In the genomic region with DNA sequence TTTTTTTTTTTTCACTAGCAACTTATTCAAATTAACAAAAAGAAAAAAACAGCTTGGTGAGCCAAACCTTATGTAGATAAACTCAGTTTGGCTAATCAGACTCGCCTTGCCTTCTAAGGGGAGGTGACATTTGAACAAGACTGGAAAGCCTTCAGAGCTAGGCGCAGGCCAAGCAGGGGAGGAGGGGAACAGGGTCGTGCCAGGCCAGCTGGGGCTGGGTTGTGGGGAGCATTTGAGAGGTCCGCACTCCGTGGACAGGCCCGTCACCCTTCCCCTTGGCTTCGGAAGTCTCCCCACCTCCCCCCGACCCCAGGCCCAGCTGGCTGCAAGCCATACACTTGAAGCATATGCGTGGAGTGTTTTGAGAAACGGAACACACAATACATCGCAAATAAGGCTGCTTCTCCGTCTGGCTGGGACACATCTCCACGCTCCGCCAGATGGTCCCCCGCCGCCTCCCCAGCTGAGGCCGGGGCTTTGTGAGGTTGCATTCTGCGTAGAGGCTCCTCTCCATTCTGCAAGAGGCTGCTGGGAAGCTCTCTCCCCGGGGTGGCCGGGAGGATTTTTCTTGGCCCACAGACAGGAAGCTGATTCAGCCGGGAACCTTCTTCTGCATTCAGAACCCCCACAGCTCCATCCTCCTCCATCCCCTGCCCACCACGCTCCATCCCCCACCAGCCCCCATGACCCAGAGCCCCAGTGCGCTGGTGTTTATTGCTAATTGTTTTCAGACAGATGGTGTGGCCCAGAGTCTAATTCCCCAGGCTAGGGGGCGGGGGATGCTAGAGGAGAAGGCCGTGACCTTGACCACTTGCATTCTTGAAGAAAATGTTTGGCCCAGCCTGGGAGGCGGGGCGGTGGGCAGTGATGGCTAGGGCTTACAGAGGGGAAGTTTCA, we compare ENCODE assay signal across 10 cellular contexts.
A peak's percentile ranks its signal among the peaks of the same experiment; 100 is the strongest.
DNase-seq lines count a peak whose midpoint lies in the region; ATAC-seq, FAIRE-seq and TF ChIP-seq lines count a peak whose summit lies in the region.
"Had no signal": no experiment of that assay in that cellular context is flagged by ENCODE, and none has a peak within 500 bp of the region (broad histone marks: within the 10 kb centered on the region; RNA-seq: fewer than 3 reads in every experiment).

No MANE protein-coding gene starts in this region.

- FAIRE-seq in K562 (lab: Jason Lieb, UNC), result no peak
- FAIRE-seq: GM18507 had no signal

- H3K36me3 Mint-ChIP-seq in activated CD8-positive, alpha-beta T cell treated with anti-CD3 and anti-CD28 coated beads for 36 hours (ENCODE audit: low read depth), result no peaks in the 10 kb centered on the region

- POLR2A ChIA-PET in K562 (lab: Yijun Ruan, JAX), result interaction anchor here (0.8 kb wide), 1 partner anchor 13 kb away, joined by 4 read pairs; no protein-coding TSS in a partner anchor
- POLR2A ChIA-PET in activated CD8-positive, alpha-beta T cell treated with anti-CD3 and anti-CD28 coated beads for 36 hours (lab: Charles Lee), result no interaction called here

- H2AFZ ChIP-seq in K562 (ENCODE audit: low read depth, low read length), result 0 out of 2 replicates have a peak overlapping the region, but pooled peaks have one; percentile 2

- H3K9me3 Mint-ChIP-seq in activated CD8-positive, alpha-beta T cell treated with anti-CD3 and anti-CD28 coated beads for 36 hours, result no peaks in the 10 kb centered on the region
- H3K9me3 Mint-ChIP-seq: central memory CD8-positive, alpha-beta T cell had no signal

- H4K20me1 ChIP-seq in BLaER1, result no peaks in the 10 kb centered on the region
- no peaks in the 10 kb centered on the region; the same call in 1 of the 2 replicates for H4K20me1 ChIP-seq in K562 (replicated peaks; ENCODE audit: control insufficient read depth, insufficient read depth, low read length)

- H3K36me3 ChIP-seq in BLaER1 (no peaks in the 10 kb centered on the region), K562 (ENCODE audit: control insufficient read depth, insufficient read depth, low read length) (no peaks in the 10 kb centered on the region)

- H3K9ac ChIP-seq in BLaER1 (no peak overlapping the region), K562 (ENCODE audit: insufficient read depth in 1 of 2, low read depth in 2 of 2, low read length in 2 of 2) (peak overlapping the region in 1 of 2 experiments; percentile 78; a peak in 2 of 4 replicates)

- no peaks in the 10 kb centered on the region for H3K9me1 ChIP-seq in K562 (ENCODE audit: control insufficient read depth, insufficient read depth, low read length)

- no peaks in the 10 kb centered on the region for H3K9me3 ChIP-seq in BLaER1
- no peaks in the 10 kb centered on the region for H3K9me3 ChIP-seq in K562 (replicated peaks; ENCODE audit: control insufficient read depth, insufficient read depth, low read depth, low read length)

- H3K4me3 ChIP-seq in BLaER1, result no peak overlapping the region
- H3K4me3 ChIP-seq in K562, result no peak overlapping the region

- H3K4me2 ChIP-seq in BLaER1, result peak overlapping the region; percentile 63
- H3K4me2 ChIP-seq in K562 (ENCODE audit: insufficient read depth, low read length), result no peak overlapping the region

- TF ChIP-seq RAD21 in K562 (CRISPR knock-in tag; conservative IDR thresholded peaks at IDR 0.05 in 1 of 2, IDR thresholded peaks at IDR 0.05 in 1 of 2), result no peak

- H3K27me3 ChIP-seq in BLaER1 (0 out of 2 replicates have a peak, but pooled peaks cover 11% of the 10 kb centered on the region), K562 (ENCODE audit: control insufficient read depth in 2 of 2, insufficient read depth in 2 of 2, low read length in 2 of 2) (peaks cover 7 to 18% of the 10 kb centered on the region in 2 experiments; a peak in 3 of 5 replicates)

- no peaks in the 10 kb centered on the region for H3K4me1 Mint-ChIP-seq in activated CD8-positive, alpha-beta T cell treated with anti-CD3 and anti-CD28 coated beads for 36 hours (ENCODE audit: low read depth)
- H3K4me1 Mint-ChIP-seq: central memory CD8-positive, alpha-beta T cell had no signal

- no peak overlapping the region for H3K4me3 Mint-ChIP-seq in activated CD8-positive, alpha-beta T cell treated with anti-CD3 and anti-CD28 coated beads for 36 hours
- H3K4me3 Mint-ChIP-seq: central memory CD8-positive, alpha-beta T cell had no signal

- H3K4me1 ChIP-seq in BLaER1 (peaks cover 35% of the 10 kb centered on the region), K562 (replicated peaks in 1 of 2; ENCODE audit: control insufficient read depth in 2 of 2, insufficient read depth in 2 of 2, low read length in 2 of 2) (peaks cover 8 to 26% of the 10 kb centered on the region in 2 experiments; a peak in 4 of 5 replicates)

- no peak for TF ChIP-seq EP300 in K562 (IDR thresholded peaks at IDR 0.05; ENCODE audit: low read length)

- DNase-seq in NCI-H1694 (lab: John Stamatoyannopoulos, UW), result peak; percentile 91
- DNase-seq in K562 (ENCODE audit: extremely low read depth in 1 of 4, low spot score in 3 of 4), result no peak
- peak; percentile 76 for DNase-seq in inferior parietal cortex (ENCODE audit: extremely low spot score)
- DNase-seq in stromal cell of bone marrow (ENCODE audit: low read depth), result peak; percentile 93
- DNase-seq in activated CD8-positive, alpha-beta T cell treated with anti-CD3 and anti-CD28 coated beads for 36 hours, result no peak

- no peak for TF ChIP-seq CTCF in K562 (IDR thresholded peaks at IDR 0.05 in 2 of 3, conservative IDR thresholded peaks at IDR 0.05 in 1 of 3; ENCODE audit: insufficient read depth in 2 of 3, low read depth in 1 of 3, low read length in 3 of 3)
- TF ChIP-seq CTCF in activated CD8-positive, alpha-beta T cell treated with anti-CD3 and anti-CD28 coated beads for 36 hours (IDR thresholded peaks at IDR 0.05), result no peak

- H3K79me2 ChIP-seq in K562 (ENCODE audit: control insufficient read depth, insufficient read depth, low read length), result no peaks in the 10 kb centered on the region

- BruUV-seq in K562 (replicated peaks; lab: Mats Ljungman, UMichigan), result no TSS peak

- CTCF ChIA-PET in K562 (lab: Yijun Ruan, JAX; ENCODE audit: low intra/inter-chr PET ratio), result no interaction called here
- CTCF ChIA-PET in activated CD8-positive, alpha-beta T cell treated with anti-CD3 and anti-CD28 coated beads for 36 hours (lab: Charles Lee), result no interaction called here

- no peak overlapping the region; the same call in 1 of the 2 replicates for H3K27ac ChIP-seq in BLaER1
- H3K27ac ChIP-seq in K562 (ENCODE audit: extremely low read depth, low read depth, low read length), result no peak overlapping the region

- WGBS in K562 (ENCODE audit: insufficient coverage, low coverage, missing lambda C conversion rate), result 49% methylated on average over 24 of the region's 27 CpGs

- in situ Hi-C loops in K562 (cut with MboI), result no loop called here

- no peak for TF ChIP-seq POLR2A in K562 (conservative IDR thresholded peaks at IDR 0.05)

- peaks cover 1% of the 10 kb centered on the region for H3K27me3 Mint-ChIP-seq in activated CD8-positive, alpha-beta T cell treated with anti-CD3 and anti-CD28 coated beads for 36 hours

- H3K27ac Mint-ChIP-seq in activated CD8-positive, alpha-beta T cell treated with anti-CD3 and anti-CD28 coated beads for 36 hours, result no peak overlapping the region

- intact Hi-C loops in K562 (cut with micrococcal nuclease), result no loop called here
- intact Hi-C loops in activated CD8-positive, alpha-beta T cell treated with anti-CD3 and anti-CD28 coated beads for 36 hours (cut with micrococcal nuclease), result no loop called here

- ATAC-seq in K562 (0 out of 3 replicates have a peak, but pooled peaks have one; percentile 18), HG03045 (IDR thresholded peaks at IDR 0.05; ENCODE audit: unreplicated experiment) (no peak), GM18520 (IDR thresholded peaks at IDR 0.05; ENCODE audit: unreplicated experiment) (no peak)
- no peak for ATAC-seq in activated CD8-positive, alpha-beta T cell treated with anti-CD3 and anti-CD28 coated beads for 36 hours

TF ChIP-seq in K562, 482 proteins besides CTCF, POLR2A, EP300 and RAD21:
- TF ChIP-seq HDGF (IDR thresholded peaks at IDR 0.05) (no peak), LEF1 (IDR thresholded peaks at IDR 0.05) (no peak), DIDO1 (tag; IDR thresholded peaks at IDR 0.05; ENCODE audit: low read depth) (no peak), MTA1 (IDR thresholded peaks at IDR 0.05; ENCODE audit: borderline replicate concordance) (no peak), MTA3 (IDR thresholded peaks at IDR 0.05; ENCODE audit: borderline replicate concordance) (no peak), TEAD1 (CRISPR knock-in tag; IDR thresholded peaks at IDR 0.05) (no peak), MYBL2 (IDR thresholded peaks at IDR 0.05; ENCODE audit: low read depth) (no peak), MYBL2 (CRISPR knock-in tag; IDR thresholded peaks at IDR 0.05; ENCODE audit: borderline replicate concordance) (no peak), PREB (CRISPR knock-in tag; IDR thresholded peaks at IDR 0.05) (no peak), NFIC (IDR thresholded peaks at IDR 0.05) (0 out of 2 replicates have a peak, but pooled peaks have one; percentile 1), ZNF124 (CRISPR knock-in tag; IDR thresholded peaks at IDR 0.05) (no peak)
- TF ChIP-seq, protein P1, sequence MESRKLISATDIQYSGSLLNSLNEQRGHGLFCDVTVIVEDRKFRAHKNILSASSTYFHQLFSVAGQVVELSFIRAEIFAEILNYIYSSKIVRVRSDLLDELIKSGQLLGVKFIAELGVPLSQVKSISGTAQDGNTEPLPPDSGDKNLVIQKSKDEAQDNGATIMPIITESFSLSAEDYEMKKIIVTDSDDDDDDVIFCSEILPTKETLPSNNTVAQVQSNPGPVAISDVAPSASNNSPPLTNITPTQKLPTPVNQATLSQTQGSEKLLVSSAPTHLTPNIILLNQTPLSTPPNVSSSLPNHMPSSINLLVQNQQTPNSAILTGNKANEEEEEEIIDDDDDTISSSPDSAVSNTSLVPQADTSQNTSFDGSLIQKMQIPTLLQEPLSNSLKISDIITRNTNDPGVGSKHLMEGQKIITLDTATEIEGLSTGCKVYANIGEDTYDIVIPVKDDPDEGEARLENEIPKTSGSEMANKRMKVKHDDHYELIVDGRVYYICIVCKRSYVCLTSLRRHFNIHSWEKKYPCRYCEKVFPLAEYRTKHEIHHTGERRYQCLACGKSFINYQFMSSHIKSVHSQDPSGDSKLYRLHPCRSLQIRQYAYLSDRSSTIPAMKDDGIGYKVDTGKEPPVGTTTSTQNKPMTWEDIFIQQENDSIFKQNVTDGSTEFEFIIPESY (CRISPR knock-in tag; IDR thresholded peaks at IDR 0.05), result peak; percentile 60

Comparison
In these comparisons a context has a peak if more than half of its experiments do, and no peak if none do; other contexts are left out.
1. DNase-seq: peak in NCI-H1694 (single experiment), inferior parietal cortex (single experiment) and stromal cell of bone marrow (single experiment); none in K562 (0 of 4) and activated CD8-positive, alpha-beta T cell treated with anti-CD3 and anti-CD28 coated beads for 36 hours (single experiment).